ENCODE assay signal across 8 cellular contexts in the genomic region with DNA sequence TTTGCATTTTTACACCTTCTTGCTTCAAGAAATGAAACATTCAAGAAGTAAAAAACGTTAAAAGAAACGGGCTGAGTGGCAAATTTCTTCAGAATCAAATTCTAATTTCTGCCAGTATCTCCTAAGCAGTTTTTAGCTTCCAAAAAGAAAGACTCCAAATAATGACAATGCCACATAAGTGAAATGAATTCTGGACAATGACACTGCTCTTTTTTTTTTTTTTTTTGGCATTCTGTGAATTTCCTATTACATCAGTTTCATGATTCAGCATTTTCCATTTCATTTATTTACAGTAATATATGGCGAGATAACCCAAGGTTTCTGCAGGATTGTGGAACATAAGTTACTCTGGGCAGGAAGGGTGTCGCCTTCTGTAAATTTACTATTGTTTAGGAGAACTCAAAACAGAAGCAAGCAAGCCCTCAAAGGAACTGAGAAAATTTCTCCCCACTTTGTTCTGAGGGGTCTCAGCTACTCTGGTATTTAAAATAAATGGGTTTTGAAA. TPM values are rescaled to one million over a fixed set of nuclear protein-coding genes. Genes with fewer than 3 reads are reported as not detected.
DNase-seq lines count a peak whose midpoint lies in the region; ATAC-seq, FAIRE-seq and TF ChIP-seq lines count a peak whose summit lies in the region.

No MANE protein-coding gene starts in this region.

- H3K4me1 ChIP-seq in HUES64 (ENCODE audit: insufficient read depth, low read length) (peaks cover 26% of the 10 kb centered on the region), mucosa of rectum (ENCODE audit: control insufficient read depth in 2 of 2, insufficient read depth in 2 of 2, low read length in 2 of 2) (peaks cover 23 to 44% of the 10 kb centered on the region in 2 donors)

- FAIRE-seq in bronchial epithelial cell (lab: Jason Lieb, UNC): no peak

- no peaks in the 10 kb centered on the region for H3K27me3 ChIP-seq in BJ (ENCODE audit: control insufficient read depth, insufficient read depth, low read length)
- H3K27me3 ChIP-seq in HUES64 (ENCODE audit: insufficient read depth, low read length): peaks cover 29% of the 10 kb centered on the region; the same call in 1 of the 2 replicates
- no peaks in the 10 kb centered on the region for H3K27me3 ChIP-seq in bronchial epithelial cell (ENCODE audit: control insufficient read depth, insufficient read depth, low read length)
- no peaks in the 10 kb centered on the region for H3K27me3 ChIP-seq in mucosa of rectum (ENCODE audit: control insufficient read depth in 2 of 2, insufficient read depth in 2 of 2, low read length in 2 of 2)

- H3K9me3 ChIP-seq in HUES64 (ENCODE audit: insufficient read depth, low read depth, low read length) (no peaks in the 10 kb centered on the region), mucosa of rectum (ENCODE audit: control insufficient read depth in 2 of 2, low read length in 2 of 2) (no peaks in the 10 kb centered on the region)

- 89% methylated on average over 4 of the region's 4 CpGs for WGBS in HUES64

- H3K4me3 ChIP-seq in BJ (ENCODE audit: low read depth, low read length): peak overlapping the region; percentile 58
- H3K4me3 ChIP-seq in HUES64 (ENCODE audit: low read length): peak overlapping the region; percentile 76
- H3K4me3 ChIP-seq in bronchial epithelial cell (ENCODE audit: low read depth, low read length): peak overlapping the region; percentile 73
- H3K4me3 ChIP-seq in mucosa of rectum (ENCODE audit: low read length in 2 of 2): peak overlapping the region; percentile 77 to 85

- CTCF ChIA-PET in BJ (lab: Yijun Ruan, JAX): interaction anchor here (1.5 kb wide), 1 partner anchor 420 kb away, joined by 3 read pairs; no protein-coding TSS in a partner anchor

- DNase-seq in BJ (ENCODE audit: low read depth): no peak
- no peak for DNase-seq in bronchial epithelial cell (ENCODE audit: low read depth)
- no peak for DNase-seq in GM13976 (ENCODE audit: low spot score)
- no peak for DNase-seq in central memory CD4-positive, alpha-beta T cell

- ATAC-seq in HG03571 (IDR thresholded peaks at IDR 0.05; ENCODE audit: unreplicated experiment) (no peak), GM21786 (IDR thresholded peaks at IDR 0.05; ENCODE audit: unreplicated experiment) (no peak)

- TF ChIP-seq CTCF in BJ (IDR thresholded peaks at IDR 0.05; ENCODE audit: insufficient read depth, low read depth, low read length) (no peak), bronchial epithelial cell (IDR thresholded peaks at IDR 0.05; ENCODE audit: insufficient read depth, low read length, severe bottlenecking) (no peak), GM13976 (IDR thresholded peaks at IDR 0.05; ENCODE audit: borderline replicate concordance, control extremely low read depth, extremely low read depth, insufficient read depth, missing control alignments) (no peak)

- H3K36me3 ChIP-seq in BJ (ENCODE audit: control insufficient read depth, insufficient read depth, low read length): no peaks in the 10 kb centered on the region; the same call in 1 of the 2 replicates
- no peaks in the 10 kb centered on the region for H3K36me3 ChIP-seq in HUES64 (ENCODE audit: insufficient read depth, low read length)
- H3K36me3 ChIP-seq in bronchial epithelial cell (ENCODE audit: control insufficient read depth, insufficient read depth, low read length): no peaks in the 10 kb centered on the region
- H3K36me3 ChIP-seq in mucosa of rectum (ENCODE audit: control insufficient read depth in 2 of 2, insufficient read depth in 2 of 2, low read length in 2 of 2): no peaks in the 10 kb centered on the region

- in situ Hi-C loops in GM13976 (cut with MboI; ENCODE audit: low sequenced_read_pairs, unreplicated experiment): no loop called here

- H3K27ac ChIP-seq in HUES64 (ENCODE audit: low read depth, low read length): no peak overlapping the region
- H3K27ac ChIP-seq in mucosa of rectum (ENCODE audit: low read depth in 2 of 2, low read length in 2 of 2): peak overlapping the region; percentile 81 to 91

- H3K9ac ChIP-seq in HUES64 (ENCODE audit: low read depth, low read length) (peak overlapping the region; percentile 75; the same call in 1 of the 2 replicates), mucosa of rectum (ENCODE audit: low read depth in 1 of 2, low read length in 2 of 2) (peak overlapping the region; percentile 44 to 80)

- POLR2A ChIA-PET in BJ (lab: Charles Lee): no interaction called here

RNA-seq across cellular contexts. Expression of a gene that starts 1.3 kb away (rescaled TPM):
- polyA plus RNA-seq in BJ (2011; rRNA removed): 13.0 and 25.0 TPM in 2 replicates
- polyA minus RNA-seq in BJ (2011; rRNA and poly(A)+ RNA removed): 33.2 and 34.2 TPM in 2 replicates
- 24.9 TPM for polyA plus RNA-seq in HUES64 (2013, experiment 1 of 2)
- 24.5 TPM for polyA plus RNA-seq in HUES64 (2013, experiment 2 of 2)
- total RNA-seq in bronchial epithelial cell: 92.8 and 117 TPM in 2 replicates

RNA-seq across cellular contexts. Expression of a gene that starts 52.5 kb away (rescaled TPM):
- polyA plus RNA-seq in BJ (2011; rRNA removed): 15.7 and 33.0 TPM in 2 replicates
- 3.0 and 3.3 TPM in 2 replicates for polyA minus RNA-seq in BJ (2011; rRNA and poly(A)+ RNA removed)
- polyA plus RNA-seq in HUES64 (2013, experiment 1 of 2): 65.8 TPM
- 73.9 TPM for polyA plus RNA-seq in HUES64 (2013, experiment 2 of 2)
- total RNA-seq in bronchial epithelial cell: 26.8 and 53.4 TPM in 2 replicates
